Comparison of ENCODE assay signal across 34 cellular contexts in the genomic region with DNA sequence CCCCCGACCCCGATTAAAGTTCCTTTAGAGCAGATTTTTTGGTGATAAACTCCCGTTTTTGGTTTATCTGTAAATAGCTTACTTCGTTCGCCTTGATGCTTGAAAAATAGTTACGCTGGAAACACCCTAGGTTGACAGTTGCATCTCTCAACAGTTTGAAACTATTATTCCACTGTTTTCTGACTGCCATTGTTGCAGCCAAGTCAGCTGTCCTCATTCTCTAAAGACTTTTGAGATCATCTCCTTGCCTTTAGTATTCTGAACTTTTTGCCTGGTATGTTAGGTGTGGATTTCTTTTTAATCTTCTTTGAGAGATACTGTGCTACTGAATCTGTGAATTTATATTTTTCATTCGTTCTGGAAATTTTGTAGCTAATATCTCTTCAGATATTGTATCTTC.
"Had no signal": no experiment of that assay in that cellular context is flagged by ENCODE, and none has a peak within 500 bp of the region (broad histone marks: within the 10 kb centered on the region; RNA-seq: fewer than 3 reads in every experiment).

No MANE protein-coding gene starts in this region.

- DNase-seq: Karpas-422, Kasumi-1, MG63, MM.1S, MV-4-11, NCI-H1048, NCI-H1092, NCI-H1092 treated with DMSO at 0.1 percent for 48 hours, NCI-H1105, NCI-H1105 treated with DMSO at 0.1 percent for 48 hours, NCI-H1417, NCI-H1417 treated with DMSO at 0.1 percent for 48 hours, NCI-H1436, NCI-H1436 treated with DMSO at 0.1 percent for 48 hours, NCI-H146, NCI-H1694, NCI-H1694 treated with DMSO at 0.1 percent for 48 hours, NCI-H187, NCI-H187 treated with DMSO at 0.1 percent for 48 hours, NCI-H1930, NCI-H2029, NCI-H2029 treated with DMSO at 0.1 percent for 48 hours, NCI-H2081, NCI-H2081 treated with DMSO at 0.1 percent for 48 hours, NCI-H2107, NCI-H2171, NCI-H2171 treated with DMSO at 0.1 percent for 48 hours, NCI-H2227 treated with DMSO at 0.1 percent for 48 hours, NCI-H226, NCI-H345, NCI-H446, NCI-H446 treated with DMSO at 0.1 percent for 48 hours, NCI-H510A had no signal

- H3K27ac ChIP-seq: KMS-11 had no signal

- H3K9ac ChIP-seq: KMS-11 had no signal

- H3K4me2 ChIP-seq: KMS-11 had no signal

- H3K9me3 ChIP-seq: MG63 had no signal

- H3K36me3 ChIP-seq: MG63 had no signal

- H3K27me3 ChIP-seq: MG63 had no signal

- H3K4me3 ChIP-seq: MG63 had no signal
